10 cellular contexts compared by ENCODE assay signal in genomic region chrX:25013593-25014365, GRCh38. TPM values are rescaled to one million over a fixed set of nuclear protein-coding genes. Genes with fewer than 3 reads are reported as not detected.
DNase-seq lines count a peak whose midpoint lies in the region; ATAC-seq lines count a peak whose summit lies in the region.
"Had no signal": no experiment of that assay in that cellular context is flagged by ENCODE, and none has a peak within 500 bp of the region (broad histone marks: within the 10 kb centered on the region; RNA-seq: fewer than 3 reads in every experiment).

No MANE protein-coding gene starts in this region.

- no peak overlapping the region for H2BK5ac ChIP-seq in neuronal stem cell (ENCODE audit: low read length)

- peak overlapping the region; percentile 49 for H3K4me2 ChIP-seq in neuronal stem cell (ENCODE audit: insufficient read depth, low read length, poor library complexity, severe bottlenecking)
- H3K4me2 ChIP-seq: PC-9 had no signal

- peaks cover 80% of the 10 kb centered on the region for H3K27me3 Mint-ChIP-seq in T-helper 1 cell treated with Interleukin-12 subunit alpha and Interleukin-12 subunit beta and Interleukin-4 antibody, amounts not matched to agents 30 μg/mL and 1 μg/mL, for 36 hours (ENCODE audit: low read depth)
- H3K27me3 Mint-ChIP-seq in activated T-helper 1 cell treated with anti-CD3 and anti-CD28 coated beads, Interleukin-12 subunit alpha, Interleukin-12 subunit beta, Interleukin-2, Interleukin-4 antibody, amounts not matched to agents 30 ng/mL and 10 ng/mL and 1 ng/mL, durations not matched to agents 14 hours and 24 hours and 36 hours (ENCODE audit: insufficient read depth), result peaks cover 60% of the 10 kb centered on the region

- no peak overlapping the region for H3K23ac ChIP-seq in neuronal stem cell (ENCODE audit: low read depth, low read length, poor library complexity)

- no peak overlapping the region for H2AFZ ChIP-seq in neuronal stem cell (ENCODE audit: low read length)
- H2AFZ ChIP-seq: PC-9 had no signal

- no peaks in the 10 kb centered on the region for H3K79me1 ChIP-seq in neuronal stem cell (ENCODE audit: low read depth, low read length)

- peak overlapping the region; percentile 49 for H3K27ac Mint-ChIP-seq in T-helper 1 cell treated with Interleukin-12 subunit alpha and Interleukin-12 subunit beta and Interleukin-4 antibody, amounts not matched to agents 30 μg/mL and 1 μg/mL, for 36 hours
- peak overlapping the region; percentile 70 for H3K27ac Mint-ChIP-seq in activated T-helper 1 cell treated with anti-CD3 and anti-CD28 coated beads, Interleukin-12 subunit alpha, Interleukin-12 subunit beta, Interleukin-2, Interleukin-4 antibody, amounts not matched to agents 30 ng/mL and 10 ng/mL and 1 ng/mL, durations not matched to agents 14 hours and 24 hours and 36 hours

- H3K4me1 ChIP-seq in neuronal stem cell (ENCODE audit: control insufficient read depth in 2 of 2, insufficient read depth in 1 of 2, low read depth in 1 of 2, low read length in 2 of 2), result peaks cover 0 to 2% of the 10 kb centered on the region in 2 donors

- peaks cover 0 to 3% of the 10 kb centered on the region in 2 donors for H3K9me3 ChIP-seq in neuronal stem cell (replicated peaks in 1 of 2; ENCODE audit: control insufficient read depth in 2 of 2, insufficient read depth in 1 of 2, low read depth in 1 of 2, low read length in 2 of 2)

- no peak overlapping the region for H3K18ac ChIP-seq in neuronal stem cell (ENCODE audit: low read length)

- no peak overlapping the region for H4K91ac ChIP-seq in neuronal stem cell (ENCODE audit: low read depth, low read length, poor library complexity)

- peak overlapping the region in 1 of 2 donors; percentile 67 for H3K4me3 ChIP-seq in neuronal stem cell (ENCODE audit: low read length in 2 of 2)
- H3K4me3 ChIP-seq: PC-9 had no signal

- H4K8ac ChIP-seq in neuronal stem cell (ENCODE audit: low read depth, low read length), result no peak overlapping the region

- no peak overlapping the region for H3K27ac ChIP-seq in neuronal stem cell (replicated peaks; ENCODE audit: low read length)
- H3K27ac ChIP-seq: esophagus muscularis mucosa, PC-9 had no signal

- no peaks in the 10 kb centered on the region for H3K36me3 ChIP-seq in neuronal stem cell (replicated peaks in 1 of 2; ENCODE audit: control insufficient read depth in 2 of 2, insufficient read depth in 2 of 2, low read length in 2 of 2)
- H3K36me3 ChIP-seq: esophagus muscularis mucosa had no signal

- no CpG with 5 or more reads among the region's 52 CpGs for WGBS in neuronal stem cell (ENCODE audit: extremely low coverage in 2 of 2, insufficient read length in 2 of 2, insufficient replicate concordance in 1 of 2), 2 donors

- no peak overlapping the region for H2BK12ac ChIP-seq in neuronal stem cell (ENCODE audit: low read length)

- H2BK120ac ChIP-seq in neuronal stem cell (ENCODE audit: low read depth, low read length), result no peak overlapping the region

- DNase-seq in T-helper 1 cell (no peak), neuronal stem cell (ENCODE audit: low spot score) (no peak), epidermal melanocyte (ENCODE audit: insufficient read length, low spot score) (no peak)
- DNase-seq in activated T-helper 1 cell treated with anti-CD3 and anti-CD28 coated beads, Interleukin-12 subunit alpha, Interleukin-12 subunit beta, Interleukin-2, Interleukin-4 antibody, amounts not matched to agents 30 ng/mL and 10 ng/mL and 1 ng/mL, durations not matched to agents 14 hours and 24 hours and 36 hours (ENCODE audit: low spot score), result no peak
- DNase-seq: PC-9 had no signal

- peak overlapping the region; percentile 69 for H3K4me3 Mint-ChIP-seq in T-helper 1 cell treated with Interleukin-12 subunit alpha and Interleukin-12 subunit beta and Interleukin-4 antibody, amounts not matched to agents 30 μg/mL and 1 μg/mL, for 36 hours
- H3K4me3 Mint-ChIP-seq in activated T-helper 1 cell treated with anti-CD3 and anti-CD28 coated beads, Interleukin-12 subunit alpha, Interleukin-12 subunit beta, Interleukin-2, Interleukin-4 antibody, amounts not matched to agents 30 ng/mL and 10 ng/mL and 1 ng/mL, durations not matched to agents 14 hours and 24 hours and 36 hours, result peak overlapping the region; percentile 53

- H2BK15ac ChIP-seq in neuronal stem cell (ENCODE audit: low read length), result no peak overlapping the region

- H3K14ac ChIP-seq in neuronal stem cell (ENCODE audit: low read length), result no peak overlapping the region

- H3K4ac ChIP-seq in neuronal stem cell (ENCODE audit: low read length), result no peak overlapping the region

- no peaks in the 10 kb centered on the region for H3K9me3 Mint-ChIP-seq in T-helper 1 cell treated with Interleukin-12 subunit alpha and Interleukin-12 subunit beta and Interleukin-4 antibody, amounts not matched to agents 30 μg/mL and 1 μg/mL, for 36 hours
- no peaks in the 10 kb centered on the region for H3K9me3 Mint-ChIP-seq in activated T-helper 1 cell treated with anti-CD3 and anti-CD28 coated beads, Interleukin-12 subunit alpha, Interleukin-12 subunit beta, Interleukin-2, Interleukin-4 antibody, amounts not matched to agents 30 ng/mL and 10 ng/mL and 1 ng/mL, durations not matched to agents 14 hours and 24 hours and 36 hours

- ATAC-seq in HG02678 (IDR thresholded peaks at IDR 0.05; ENCODE audit: unreplicated experiment) (peak; percentile 53), HG03108 (IDR thresholded peaks at IDR 0.05; ENCODE audit: unreplicated experiment) (no peak), GM19467 (IDR thresholded peaks at IDR 0.05; ENCODE audit: unreplicated experiment) (no peak)

- no peak overlapping the region for H2AK5ac ChIP-seq in neuronal stem cell (ENCODE audit: low read depth, low read length)

- H3K9ac ChIP-seq in neuronal stem cell (ENCODE audit: low read depth, low read length, poor library complexity), result no peak overlapping the region

- peaks cover 2% of the 10 kb centered on the region for H3K36me3 Mint-ChIP-seq in T-helper 1 cell treated with Interleukin-12 subunit alpha and Interleukin-12 subunit beta and Interleukin-4 antibody, amounts not matched to agents 30 μg/mL and 1 μg/mL, for 36 hours (ENCODE audit: low read depth)
- H3K36me3 Mint-ChIP-seq in activated T-helper 1 cell treated with anti-CD3 and anti-CD28 coated beads, Interleukin-12 subunit alpha, Interleukin-12 subunit beta, Interleukin-2, Interleukin-4 antibody, amounts not matched to agents 30 ng/mL and 10 ng/mL and 1 ng/mL, durations not matched to agents 14 hours and 24 hours and 36 hours (ENCODE audit: low read depth), result no peaks in the 10 kb centered on the region

- intact Hi-C loops in activated T-helper 1 cell treated with anti-CD3 and anti-CD28 coated beads, Interleukin-12 subunit alpha, Interleukin-12 subunit beta, Interleukin-2, Interleukin-4 antibody, amounts not matched to agents 30 ng/mL and 10 ng/mL and 1 ng/mL, durations not matched to agents 14 hours and 24 hours and 36 hours (cut with micrococcal nuclease), result loop anchor here (5.0 kb wide), 1 partner anchor 1676 kb away; no protein-coding TSS in a partner anchor

- peaks cover 6% of the 10 kb centered on the region for H3K4me1 Mint-ChIP-seq in T-helper 1 cell treated with Interleukin-12 subunit alpha and Interleukin-12 subunit beta and Interleukin-4 antibody, amounts not matched to agents 30 μg/mL and 1 μg/mL, for 36 hours (ENCODE audit: low read depth)
- H3K4me1 Mint-ChIP-seq in activated T-helper 1 cell treated with anti-CD3 and anti-CD28 coated beads, Interleukin-12 subunit alpha, Interleukin-12 subunit beta, Interleukin-2, Interleukin-4 antibody, amounts not matched to agents 30 ng/mL and 10 ng/mL and 1 ng/mL, durations not matched to agents 14 hours and 24 hours and 36 hours (ENCODE audit: low read depth), result peaks cover 7% of the 10 kb centered on the region

- H3K27me3 ChIP-seq in neuronal stem cell (ENCODE audit: control insufficient read depth in 3 of 3, insufficient read depth in 3 of 3, low read depth in 1 of 3, low read length in 3 of 3), result peaks cover 17 to 95% (median 91%) of the 10 kb centered on the region in 3 experiments

RNA-seq across cellular contexts. Expression of gene ARX, which starts 2.0 kb away (rescaled TPM):
- not detected in 2 replicates for total RNA-seq in activated T-helper 1 cell treated with anti-CD3 and anti-CD28 coated beads, Interleukin-12 subunit alpha, Interleukin-12 subunit beta, Interleukin-2, Interleukin-4 antibody, amounts not matched to agents 30 ng/mL and 10 ng/mL and 1 ng/mL, durations not matched to agents 14 hours and 24 hours and 36 hours
- 1.4 TPM for polyA plus RNA-seq in neuronal stem cell (2013, experiment 1 of 2)
- polyA plus RNA-seq in neuronal stem cell (2013, experiment 2 of 2), result 1.4 TPM
- total RNA-seq: esophagus muscularis mucosa, PC-9 had no signal
